Comparison of ENCODE assay signal across 1 cellular context in the genomic region with DNA sequence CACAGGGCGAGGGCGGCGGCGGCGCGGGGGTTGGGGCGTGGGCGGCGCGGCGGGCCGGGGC.
TF ChIP-seq lines count a peak whose summit lies in the region.

A gene (minus strand): TSS at position 30 of the 61 bp plus-strand sequence. CDS start 226 bp downstream, outside the sequence.

TF ChIP-seq in K562, 482 proteins besides CTCF, POLR2A, EP300 and RAD21:
- TF ChIP-seq, protein P1, sequence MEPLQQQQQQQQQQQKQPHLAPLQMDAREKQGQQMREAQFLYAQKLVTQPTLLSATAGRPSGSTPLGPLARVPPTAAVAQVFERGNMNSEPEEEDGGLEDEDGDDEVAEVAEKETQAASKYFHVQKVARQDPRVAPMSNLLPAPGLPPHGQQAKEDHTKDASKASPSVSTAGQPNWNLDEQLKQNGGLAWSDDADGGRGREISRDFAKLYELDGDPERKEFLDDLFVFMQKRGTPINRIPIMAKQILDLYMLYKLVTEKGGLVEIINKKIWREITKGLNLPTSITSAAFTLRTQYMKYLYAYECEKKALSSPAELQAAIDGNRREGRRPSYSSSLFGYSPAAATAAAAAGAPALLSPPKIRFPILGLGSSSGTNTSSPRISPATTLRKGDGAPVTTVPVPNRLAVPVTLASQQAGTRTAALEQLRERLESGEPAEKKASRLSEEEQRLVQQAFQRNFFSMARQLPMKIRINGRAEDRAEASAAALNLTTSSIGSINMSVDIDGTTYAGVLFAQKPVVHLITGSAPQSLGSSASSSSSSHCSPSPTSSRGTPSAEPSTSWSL (CRISPR knock-in tag; IDR thresholded peaks at IDR 0.05; ENCODE audit: borderline replicate concordance) = no peak
- TF ChIP-seq SAFB2 (IDR thresholded peaks at IDR 0.05; ENCODE audit: borderline replicate concordance, low read depth, low read length, severe bottlenecking) = no peak
- no peak for TF ChIP-seq ZNF3 (CRISPR knock-in tag; IDR thresholded peaks at IDR 0.05)
